Comparison of ENCODE assay signal across 2 cellular contexts in genomic region chr1:200673952-200674823, GRCh38.
TF ChIP-seq lines count a peak whose summit lies in the region.

No MANE protein-coding gene starts in this region.

TF ChIP-seq in HEK293, 187 proteins besides CTCF, POLR2A, EP300 and RAD21:
- TF ChIP-seq ZNF585B (tag by site-specific recombination; IDR thresholded peaks at IDR 0.05) (no peak), ZNF24 (tag by site-specific recombination; IDR thresholded peaks at IDR 0.05) (peak; percentile 72; the same call in 1 of the 2 replicates), FEZF1 (tag by site-specific recombination; IDR thresholded peaks at IDR 0.05) (0 out of 2 replicates have a peak, but pooled peaks have one; percentile 13), ZBTB17 (tag by site-specific recombination; IDR thresholded peaks at IDR 0.05) (peak; percentile 80), OVOL3 (tag by site-specific recombination; IDR thresholded peaks at IDR 0.05) (no peak), PRDM6 (tag by site-specific recombination; IDR thresholded peaks at IDR 0.05) (peak; percentile 43), WT1 (tag by site-specific recombination; IDR thresholded peaks at IDR 0.05) (peak; percentile 81), ZBTB20 (tag by site-specific recombination; IDR thresholded peaks at IDR 0.05) (no peak), BCL6B (tag by site-specific recombination; IDR thresholded peaks at IDR 0.05) (0 out of 2 replicates have a peak, but pooled peaks have one; percentile 25), KLF10 (tag by site-specific recombination; IDR thresholded peaks at IDR 0.05) (0 out of 2 replicates have a peak, but pooled peaks have one; percentile 20)

TF ChIP-seq in K562, 482 proteins besides CTCF, POLR2A, EP300 and RAD21:
- TF ChIP-seq BACH1 (tag; IDR thresholded peaks at IDR 0.05) (peak; percentile 38; the same call in 1 of the 2 replicates), BCLAF1 (IDR thresholded peaks at IDR 0.05; ENCODE audit: borderline replicate concordance in 1 of 2, control insufficient read depth in 1 of 2, low read depth in 2 of 2, low read length in 1 of 2) (no peak), JUND (IDR thresholded peaks at IDR 0.05; ENCODE audit: borderline replicate concordance, low read depth, low read length) (0 out of 2 replicates have a peak, but pooled peaks have one; percentile 3), JUND (tag; IDR thresholded peaks at IDR 0.05; ENCODE audit: borderline replicate concordance, low read depth, low read length) (0 out of 3 replicates have a peak, but pooled peaks have one; percentile 30), ZNF24 (IDR thresholded peaks at IDR 0.05) (peak; percentile 98), ZNF395 (CRISPR knock-in tag; IDR thresholded peaks at IDR 0.05) (0 out of 2 replicates have a peak, but pooled peaks have one; percentile 22), ZNF764 (CRISPR knock-in tag; IDR thresholded peaks at IDR 0.05; ENCODE audit: low read depth) (no peak), FOSL1 (tag; conservative IDR thresholded peaks at IDR 0.05) (peak; percentile 46; the same call in 1 of the 2 replicates), E2F8 (IDR thresholded peaks at IDR 0.05; ENCODE audit: low read depth, partially characterized antibody) (peak; percentile 22), MCM3 (IDR thresholded peaks at IDR 0.05) (no peak)
